8 cellular contexts compared by ENCODE assay signal in the genomic region with DNA sequence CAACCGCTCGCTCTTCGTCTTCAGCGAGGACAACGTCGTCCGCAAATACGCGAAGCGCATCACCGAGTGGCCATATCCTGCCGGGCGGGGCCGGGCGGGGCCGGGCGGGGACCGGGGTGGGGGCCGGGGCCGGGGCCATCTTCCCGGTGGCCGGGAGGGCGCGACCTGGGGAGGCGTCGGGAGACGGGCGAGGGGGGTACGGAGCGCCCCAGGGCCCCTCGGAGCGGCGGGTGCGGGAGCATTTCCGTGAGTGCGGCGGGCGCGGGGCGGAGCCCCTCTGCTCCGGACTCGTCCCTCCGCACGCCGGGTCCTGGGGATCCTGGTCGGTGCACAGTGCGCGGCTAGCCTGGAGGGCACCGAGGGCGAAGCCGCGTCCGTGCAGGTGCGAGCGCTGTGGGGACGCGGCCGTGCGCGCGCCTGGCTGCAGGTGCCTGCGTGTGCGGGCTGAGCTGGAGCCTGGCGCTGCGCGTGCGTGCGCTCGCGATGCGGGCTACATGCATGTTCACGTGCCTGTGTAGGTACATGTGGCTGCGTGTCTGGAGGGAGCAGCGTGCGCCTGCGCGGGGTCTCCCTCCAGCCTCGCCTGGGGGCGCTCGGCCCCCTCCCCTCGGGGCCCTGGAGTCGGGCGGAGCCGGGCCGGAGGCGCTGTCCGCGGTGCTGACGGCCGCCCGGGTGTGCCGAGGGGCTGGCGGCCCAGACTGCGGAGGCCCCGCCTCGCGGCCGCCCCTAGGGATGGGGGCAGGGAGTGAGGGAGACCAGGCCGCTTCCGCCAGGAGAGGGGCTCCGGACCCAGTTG. TPM values are rescaled to one million over a fixed set of nuclear protein-coding genes. Genes with fewer than 3 reads are reported as not detected.
A peak's percentile ranks its signal among the peaks of the same experiment; 100 is the strongest.
DNase-seq lines count a peak whose midpoint lies in the region; ATAC-seq and TF ChIP-seq lines count a peak whose summit lies in the region.

No MANE protein-coding gene starts in this region.

- H3K27ac ChIP-seq in stomach = no peak overlapping the region

- H3K36me3 ChIP-seq in BE2C (no peaks in the 10 kb centered on the region), stomach (no peaks in the 10 kb centered on the region)

- WGBS in stomach, 5 donors = 1 to 7% (median 3%) methylated on average over 45 to 99 of the region's 101 CpGs

- no peak for TF ChIP-seq EP300 in stomach (IDR thresholded peaks at IDR 0.05)

- DNase-seq in BE2C (no peak), NCI-H1417 (lab: John Stamatoyannopoulos, UW) (peak; percentile 6 to 83 (median 80)), astrocyte of the hippocampus (ENCODE audit: low read depth, low spot score) (peak; percentile 78), iPS-NIHi11 (ENCODE audit: low spot score) (peak; percentile 98), stomach (no peak)

- no peaks in the 10 kb centered on the region for H3K4me1 ChIP-seq in BE2C
- peaks cover 5 to 17% (median 9%) of the 10 kb centered on the region in 4 donors for H3K4me1 ChIP-seq in stomach

- H3K27me3 ChIP-seq in BE2C = peaks cover 10% of the 10 kb centered on the region
- H3K27me3 ChIP-seq in stomach = peaks cover 16 to 80% (median 54%) of the 10 kb centered on the region in 3 donors

- no peak for TF ChIP-seq POLR2A in stomach (IDR thresholded peaks at IDR 0.05)

- TF ChIP-seq CTCF in BE2C (IDR thresholded peaks at IDR 0.05; ENCODE audit: low read depth, low read length) (no peak), stomach (IDR thresholded peaks at IDR 0.05) (no peak)

- H3K9me3 ChIP-seq in BE2C (no peaks in the 10 kb centered on the region), stomach (peaks cover 0 to 17% (median 6%) of the 10 kb centered on the region in 4 donors)

- intact Hi-C loops in stomach (cut with DNase I; ENCODE audit: low total_unique reads) = no loop called here

- H3K4me3 ChIP-seq in BE2C (ENCODE audit: low read depth, low read length) = peak overlapping the region; percentile 38
- H3K4me3 ChIP-seq in stomach = peak overlapping the region; percentile 31 to 42 (median 38)

- ATAC-seq in GM19452 (IDR thresholded peaks at IDR 0.05; ENCODE audit: unreplicated experiment) (no peak), HG03175 (IDR thresholded peaks at IDR 0.05; ENCODE audit: unreplicated experiment) (no peak), HG02763 (IDR thresholded peaks at IDR 0.05; ENCODE audit: unreplicated experiment) (no peak)

RNA-seq across cellular contexts. Expression of a gene that starts 0.8 kb away (rescaled TPM):
- polyA plus RNA-seq in BE2C (2012; ENCODE audit: insufficient read depth, insufficient read length, low read depth) = 6.0 TPM
- 1 to 10 TPM in 1 of 5 donors, under 1 TPM in 3, not detected in 1; 0.29 to 2.2 (median 0.80) TPM for total RNA-seq in stomach
- under 1 TPM in 2 of 3 donors, not detected in 1; 0.03 to 0.06 TPM for polyA plus RNA-seq in stomach

Comparison
In these comparisons a context has a peak if more than half of its experiments do, and no peak if none do; other contexts are left out.
1. DNase-seq: peak in NCI-H1417 (3 of 3), astrocyte of the hippocampus (single experiment) and iPS-NIHi11 (single experiment); none in BE2C (single experiment) and stomach (single experiment).